Comparison of ENCODE assay signal across 1 cellular context in the genomic region with DNA sequence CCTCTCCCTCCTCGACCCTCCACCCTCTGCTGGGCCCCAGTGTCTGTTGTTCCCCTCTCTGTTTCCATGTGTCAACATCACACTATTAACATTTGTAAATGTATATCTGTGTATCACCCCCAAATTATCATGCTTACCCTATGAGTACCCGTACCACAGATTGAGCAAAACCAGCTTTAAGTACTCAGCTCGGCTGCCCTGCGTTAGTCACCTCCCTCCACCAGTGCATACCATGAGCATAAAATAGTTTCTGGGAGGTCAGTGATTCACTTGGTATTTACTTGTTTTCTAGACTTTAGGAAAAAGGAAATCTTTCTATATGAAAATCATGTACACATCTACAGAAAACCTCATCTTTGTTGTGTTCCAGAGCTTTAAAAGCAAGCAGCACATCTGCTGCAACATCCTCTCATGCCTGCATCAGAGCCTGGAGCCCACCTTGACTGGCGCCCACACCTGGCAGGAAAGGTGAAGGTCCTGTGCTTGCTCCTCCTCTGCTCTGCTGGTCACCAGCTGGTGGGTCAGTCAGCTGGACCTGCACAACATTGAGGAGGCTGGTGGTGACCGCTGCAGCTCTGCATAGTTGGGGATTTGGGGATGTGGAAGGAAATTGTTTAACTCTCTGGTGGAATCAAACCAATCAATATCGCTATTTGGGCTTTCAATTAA.
TF ChIP-seq lines count a peak whose summit lies in the region.

No MANE protein-coding gene starts in this region.

TF ChIP-seq in HepG2, 621 proteins besides CTCF, POLR2A, EP300 and RAD21 (continued from another document and continues in another):
- TF ChIP-seq, protein P1, sequence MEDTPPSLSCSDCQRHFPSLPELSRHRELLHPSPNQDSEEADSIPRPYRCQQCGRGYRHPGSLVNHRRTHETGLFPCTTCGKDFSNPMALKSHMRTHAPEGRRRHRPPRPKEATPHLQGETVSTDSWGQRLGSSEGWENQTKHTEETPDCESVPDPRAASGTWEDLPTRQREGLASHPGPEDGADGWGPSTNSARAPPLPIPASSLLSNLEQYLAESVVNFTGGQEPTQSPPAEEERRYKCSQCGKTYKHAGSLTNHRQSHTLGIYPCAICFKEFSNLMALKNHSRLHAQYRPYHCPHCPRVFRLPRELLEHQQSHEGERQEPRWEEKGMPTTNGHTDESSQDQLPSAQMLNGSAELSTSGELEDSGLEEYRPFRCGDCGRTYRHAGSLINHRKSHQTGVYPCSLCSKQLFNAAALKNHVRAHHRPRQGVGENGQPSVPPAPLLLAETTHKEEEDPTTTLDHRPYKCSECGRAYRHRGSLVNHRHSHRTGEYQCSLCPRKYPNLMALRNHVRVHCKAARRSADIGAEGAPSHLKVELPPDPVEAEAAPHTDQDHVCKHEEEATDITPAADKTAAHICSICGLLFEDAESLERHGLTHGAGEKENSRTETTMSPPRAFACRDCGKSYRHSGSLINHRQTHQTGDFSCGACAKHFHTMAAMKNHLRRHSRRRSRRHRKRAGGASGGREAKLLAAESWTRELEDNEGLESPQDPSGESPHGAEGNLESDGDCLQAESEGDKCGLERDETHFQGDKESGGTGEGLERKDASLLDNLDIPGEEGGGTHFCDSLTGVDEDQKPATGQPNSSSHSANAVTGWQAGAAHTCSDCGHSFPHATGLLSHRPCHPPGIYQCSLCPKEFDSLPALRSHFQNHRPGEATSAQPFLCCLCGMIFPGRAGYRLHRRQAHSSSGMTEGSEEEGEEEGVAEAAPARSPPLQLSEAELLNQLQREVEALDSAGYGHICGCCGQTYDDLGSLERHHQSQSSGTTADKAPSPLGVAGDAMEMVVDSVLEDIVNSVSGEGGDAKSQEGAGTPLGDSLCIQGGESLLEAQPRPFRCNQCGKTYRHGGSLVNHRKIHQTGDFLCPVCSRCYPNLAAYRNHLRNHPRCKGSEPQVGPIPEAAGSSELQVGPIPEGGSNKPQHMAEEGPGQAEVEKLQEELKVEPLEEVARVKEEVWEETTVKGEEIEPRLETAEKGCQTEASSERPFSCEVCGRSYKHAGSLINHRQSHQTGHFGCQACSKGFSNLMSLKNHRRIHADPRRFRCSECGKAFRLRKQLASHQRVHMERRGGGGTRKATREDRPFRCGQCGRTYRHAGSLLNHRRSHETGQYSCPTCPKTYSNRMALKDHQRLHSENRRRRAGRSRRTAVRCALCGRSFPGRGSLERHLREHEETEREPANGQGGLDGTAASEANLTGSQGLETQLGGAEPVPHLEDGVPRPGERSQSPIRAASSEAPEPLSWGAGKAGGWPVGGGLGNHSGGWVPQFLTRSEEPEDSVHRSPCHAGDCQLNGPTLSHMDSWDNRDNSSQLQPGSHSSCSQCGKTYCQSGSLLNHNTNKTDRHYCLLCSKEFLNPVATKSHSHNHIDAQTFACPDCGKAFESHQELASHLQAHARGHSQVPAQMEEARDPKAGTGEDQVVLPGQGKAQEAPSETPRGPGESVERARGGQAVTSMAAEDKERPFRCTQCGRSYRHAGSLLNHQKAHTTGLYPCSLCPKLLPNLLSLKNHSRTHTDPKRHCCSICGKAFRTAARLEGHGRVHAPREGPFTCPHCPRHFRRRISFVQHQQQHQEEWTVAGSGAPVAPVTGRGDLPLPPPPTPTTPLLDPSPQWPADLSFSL (CRISPR knock-in tag; IDR thresholded peaks at IDR 0.05): no peak
- TF ChIP-seq MED1 (CRISPR knock-in tag; IDR thresholded peaks at IDR 0.05): 0 out of 2 replicates have a peak, but pooled peaks have one; percentile 40
- TF ChIP-seq ZNF572 (CRISPR knock-in tag; IDR thresholded peaks at IDR 0.05): no peak
- peak; percentile 45 for TF ChIP-seq SALL1 (CRISPR knock-in tag; IDR thresholded peaks at IDR 0.05)
- TF ChIP-seq ZNF75D (CRISPR knock-in tag; IDR thresholded peaks at IDR 0.05; ENCODE audit: borderline replicate concordance): no peak
- TF ChIP-seq, protein P2, sequence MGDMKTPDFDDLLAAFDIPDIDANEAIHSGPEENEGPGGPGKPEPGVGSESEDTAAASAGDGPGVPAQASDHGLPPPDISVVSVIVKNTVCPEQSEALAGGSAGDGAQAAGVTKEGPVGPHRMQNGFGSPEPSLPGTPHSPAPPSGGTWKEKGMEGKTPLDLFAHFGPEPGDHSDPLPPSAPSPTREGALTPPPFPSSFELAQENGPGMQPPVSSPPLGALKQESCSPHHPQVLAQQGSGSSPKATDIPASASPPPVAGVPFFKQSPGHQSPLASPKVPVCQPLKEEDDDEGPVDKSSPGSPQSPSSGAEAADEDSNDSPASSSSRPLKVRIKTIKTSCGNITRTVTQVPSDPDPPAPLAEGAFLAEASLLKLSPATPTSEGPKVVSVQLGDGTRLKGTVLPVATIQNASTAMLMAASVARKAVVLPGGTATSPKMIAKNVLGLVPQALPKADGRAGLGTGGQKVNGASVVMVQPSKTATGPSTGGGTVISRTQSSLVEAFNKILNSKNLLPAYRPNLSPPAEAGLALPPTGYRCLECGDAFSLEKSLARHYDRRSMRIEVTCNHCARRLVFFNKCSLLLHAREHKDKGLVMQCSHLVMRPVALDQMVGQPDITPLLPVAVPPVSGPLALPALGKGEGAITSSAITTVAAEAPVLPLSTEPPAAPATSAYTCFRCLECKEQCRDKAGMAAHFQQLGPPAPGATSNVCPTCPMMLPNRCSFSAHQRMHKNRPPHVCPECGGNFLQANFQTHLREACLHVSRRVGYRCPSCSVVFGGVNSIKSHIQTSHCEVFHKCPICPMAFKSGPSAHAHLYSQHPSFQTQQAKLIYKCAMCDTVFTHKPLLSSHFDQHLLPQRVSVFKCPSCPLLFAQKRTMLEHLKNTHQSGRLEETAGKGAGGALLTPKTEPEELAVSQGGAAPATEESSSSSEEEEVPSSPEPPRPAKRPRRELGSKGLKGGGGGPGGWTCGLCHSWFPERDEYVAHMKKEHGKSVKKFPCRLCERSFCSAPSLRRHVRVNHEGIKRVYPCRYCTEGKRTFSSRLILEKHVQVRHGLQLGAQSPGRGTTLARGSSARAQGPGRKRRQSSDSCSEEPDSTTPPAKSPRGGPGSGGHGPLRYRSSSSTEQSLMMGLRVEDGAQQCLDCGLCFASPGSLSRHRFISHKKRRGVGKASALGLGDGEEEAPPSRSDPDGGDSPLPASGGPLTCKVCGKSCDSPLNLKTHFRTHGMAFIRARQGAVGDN (CRISPR knock-in tag; IDR thresholded peaks at IDR 0.05): peak; percentile 58
- TF ChIP-seq DMAP1 (CRISPR knock-in tag; IDR thresholded peaks at IDR 0.05): no peak
- no peak for TF ChIP-seq TAF1 (CRISPR knock-in tag; IDR thresholded peaks at IDR 0.05)
- TF ChIP-seq NR2F2 (IDR thresholded peaks at IDR 0.05; ENCODE audit: borderline replicate concordance, low read depth): 0 out of 2 replicates have a peak, but pooled peaks have one; percentile 20
- TF ChIP-seq ZNF235 (CRISPR knock-in tag; IDR thresholded peaks at IDR 0.05; ENCODE audit: borderline replicate concordance): no peak
- no peak for TF ChIP-seq NR1H2 (CRISPR knock-in tag; IDR thresholded peaks at IDR 0.05; ENCODE audit: borderline replicate concordance, low read depth)
- TF ChIP-seq, protein P3, sequence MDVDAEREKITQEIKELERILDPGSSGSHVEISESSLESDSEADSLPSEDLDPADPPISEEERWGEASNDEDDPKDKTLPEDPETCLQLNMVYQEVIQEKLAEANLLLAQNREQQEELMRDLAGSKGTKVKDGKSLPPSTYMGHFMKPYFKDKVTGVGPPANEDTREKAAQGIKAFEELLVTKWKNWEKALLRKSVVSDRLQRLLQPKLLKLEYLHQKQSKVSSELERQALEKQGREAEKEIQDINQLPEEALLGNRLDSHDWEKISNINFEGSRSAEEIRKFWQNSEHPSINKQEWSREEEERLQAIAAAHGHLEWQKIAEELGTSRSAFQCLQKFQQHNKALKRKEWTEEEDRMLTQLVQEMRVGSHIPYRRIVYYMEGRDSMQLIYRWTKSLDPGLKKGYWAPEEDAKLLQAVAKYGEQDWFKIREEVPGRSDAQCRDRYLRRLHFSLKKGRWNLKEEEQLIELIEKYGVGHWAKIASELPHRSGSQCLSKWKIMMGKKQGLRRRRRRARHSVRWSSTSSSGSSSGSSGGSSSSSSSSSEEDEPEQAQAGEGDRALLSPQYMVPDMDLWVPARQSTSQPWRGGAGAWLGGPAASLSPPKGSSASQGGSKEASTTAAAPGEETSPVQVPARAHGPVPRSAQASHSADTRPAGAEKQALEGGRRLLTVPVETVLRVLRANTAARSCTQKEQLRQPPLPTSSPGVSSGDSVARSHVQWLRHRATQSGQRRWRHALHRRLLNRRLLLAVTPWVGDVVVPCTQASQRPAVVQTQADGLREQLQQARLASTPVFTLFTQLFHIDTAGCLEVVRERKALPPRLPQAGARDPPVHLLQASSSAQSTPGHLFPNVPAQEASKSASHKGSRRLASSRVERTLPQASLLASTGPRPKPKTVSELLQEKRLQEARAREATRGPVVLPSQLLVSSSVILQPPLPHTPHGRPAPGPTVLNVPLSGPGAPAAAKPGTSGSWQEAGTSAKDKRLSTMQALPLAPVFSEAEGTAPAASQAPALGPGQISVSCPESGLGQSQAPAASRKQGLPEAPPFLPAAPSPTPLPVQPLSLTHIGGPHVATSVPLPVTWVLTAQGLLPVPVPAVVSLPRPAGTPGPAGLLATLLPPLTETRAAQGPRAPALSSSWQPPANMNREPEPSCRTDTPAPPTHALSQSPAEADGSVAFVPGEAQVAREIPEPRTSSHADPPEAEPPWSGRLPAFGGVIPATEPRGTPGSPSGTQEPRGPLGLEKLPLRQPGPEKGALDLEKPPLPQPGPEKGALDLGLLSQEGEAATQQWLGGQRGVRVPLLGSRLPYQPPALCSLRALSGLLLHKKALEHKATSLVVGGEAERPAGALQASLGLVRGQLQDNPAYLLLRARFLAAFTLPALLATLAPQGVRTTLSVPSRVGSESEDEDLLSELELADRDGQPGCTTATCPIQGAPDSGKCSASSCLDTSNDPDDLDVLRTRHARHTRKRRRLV (CRISPR knock-in tag; IDR thresholded peaks at IDR 0.05): no peak
- TF ChIP-seq, protein P4, sequence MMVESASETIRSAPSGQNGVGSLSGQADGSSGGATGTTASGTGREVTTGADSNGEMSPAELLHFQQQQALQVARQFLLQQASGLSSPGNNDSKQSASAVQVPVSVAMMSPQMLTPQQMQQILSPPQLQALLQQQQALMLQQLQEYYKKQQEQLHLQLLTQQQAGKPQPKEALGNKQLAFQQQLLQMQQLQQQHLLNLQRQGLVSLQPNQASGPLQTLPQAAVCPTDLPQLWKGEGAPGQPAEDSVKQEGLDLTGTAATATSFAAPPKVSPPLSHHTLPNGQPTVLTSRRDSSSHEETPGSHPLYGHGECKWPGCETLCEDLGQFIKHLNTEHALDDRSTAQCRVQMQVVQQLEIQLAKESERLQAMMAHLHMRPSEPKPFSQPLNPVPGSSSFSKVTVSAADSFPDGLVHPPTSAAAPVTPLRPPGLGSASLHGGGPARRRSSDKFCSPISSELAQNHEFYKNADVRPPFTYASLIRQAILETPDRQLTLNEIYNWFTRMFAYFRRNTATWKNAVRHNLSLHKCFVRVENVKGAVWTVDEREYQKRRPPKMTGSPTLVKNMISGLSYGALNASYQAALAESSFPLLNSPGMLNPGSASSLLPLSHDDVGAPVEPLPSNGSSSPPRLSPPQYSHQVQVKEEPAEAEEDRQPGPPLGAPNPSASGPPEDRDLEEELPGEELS (CRISPR knock-in tag; IDR thresholded peaks at IDR 0.05): no peak
- TF ChIP-seq ZNF788 (CRISPR knock-in tag; IDR thresholded peaks at IDR 0.05; ENCODE audit: borderline replicate concordance): no peak
- TF ChIP-seq ZNF496 (CRISPR knock-in tag; IDR thresholded peaks at IDR 0.05; ENCODE audit: insufficient replicate concordance): no peak
- no peak for TF ChIP-seq ZIK1 (CRISPR knock-in tag; IDR thresholded peaks at IDR 0.05; ENCODE audit: borderline replicate concordance, low read depth)
- TF ChIP-seq HNF4A (CRISPR knock-in tag; IDR thresholded peaks at IDR 0.05): peak; percentile 38
- TF ChIP-seq, protein P5, sequence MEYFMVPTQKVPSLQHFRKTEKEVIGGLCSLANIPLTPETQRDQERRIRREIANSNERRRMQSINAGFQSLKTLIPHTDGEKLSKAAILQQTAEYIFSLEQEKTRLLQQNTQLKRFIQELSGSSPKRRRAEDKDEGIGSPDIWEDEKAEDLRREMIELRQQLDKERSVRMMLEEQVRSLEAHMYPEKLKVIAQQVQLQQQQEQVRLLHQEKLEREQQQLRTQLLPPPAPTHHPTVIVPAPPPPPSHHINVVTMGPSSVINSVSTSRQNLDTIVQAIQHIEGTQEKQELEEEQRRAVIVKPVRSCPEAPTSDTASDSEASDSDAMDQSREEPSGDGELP (IDR thresholded peaks at IDR 0.05; ENCODE audit: borderline replicate concordance, low read depth): peak; percentile 97
- TF ChIP-seq ZEB1 (IDR thresholded peaks at IDR 0.05; ENCODE audit: insufficient replicate concordance, low read depth): peak; percentile 94
- TF ChIP-seq ZNF674 (CRISPR knock-in tag; IDR thresholded peaks at IDR 0.05; ENCODE audit: low read depth): no peak
- TF ChIP-seq IRF2 (CRISPR knock-in tag; IDR thresholded peaks at IDR 0.05): no peak
- no peak for TF ChIP-seq ZNF530 (CRISPR knock-in tag; IDR thresholded peaks at IDR 0.05; ENCODE audit: low read depth)
- no peak for TF ChIP-seq ZFYVE20 (CRISPR knock-in tag; IDR thresholded peaks at IDR 0.05; ENCODE audit: borderline replicate concordance, low read depth)
- no peak for TF ChIP-seq ZNF138 (CRISPR knock-in tag; IDR thresholded peaks at IDR 0.05; ENCODE audit: low read depth)
- TF ChIP-seq, protein P6, sequence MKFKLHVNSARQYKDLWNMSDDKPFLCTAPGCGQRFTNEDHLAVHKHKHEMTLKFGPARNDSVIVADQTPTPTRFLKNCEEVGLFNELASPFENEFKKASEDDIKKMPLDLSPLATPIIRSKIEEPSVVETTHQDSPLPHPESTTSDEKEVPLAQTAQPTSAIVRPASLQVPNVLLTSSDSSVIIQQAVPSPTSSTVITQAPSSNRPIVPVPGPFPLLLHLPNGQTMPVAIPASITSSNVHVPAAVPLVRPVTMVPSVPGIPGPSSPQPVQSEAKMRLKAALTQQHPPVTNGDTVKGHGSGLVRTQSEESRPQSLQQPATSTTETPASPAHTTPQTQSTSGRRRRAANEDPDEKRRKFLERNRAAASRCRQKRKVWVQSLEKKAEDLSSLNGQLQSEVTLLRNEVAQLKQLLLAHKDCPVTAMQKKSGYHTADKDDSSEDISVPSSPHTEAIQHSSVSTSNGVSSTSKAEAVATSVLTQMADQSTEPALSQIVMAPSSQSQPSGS (CRISPR knock-in tag; IDR thresholded peaks at IDR 0.05): peak; percentile 34; the same call in 1 of the 2 replicates
- TF ChIP-seq SETDB1 (CRISPR knock-in tag; IDR thresholded peaks at IDR 0.05; ENCODE audit: borderline replicate concordance): no peak
- peak; percentile 86 for TF ChIP-seq CEBPG (CRISPR knock-in tag; IDR thresholded peaks at IDR 0.05)
- no peak for TF ChIP-seq ZC3H4 (CRISPR knock-in tag; IDR thresholded peaks at IDR 0.05; ENCODE audit: borderline replicate concordance)
- no peak for TF ChIP-seq ZNF816 (CRISPR knock-in tag; IDR thresholded peaks at IDR 0.05; ENCODE audit: borderline replicate concordance)
